ENCODE assay signal across 8 cellular contexts in the genomic region with DNA sequence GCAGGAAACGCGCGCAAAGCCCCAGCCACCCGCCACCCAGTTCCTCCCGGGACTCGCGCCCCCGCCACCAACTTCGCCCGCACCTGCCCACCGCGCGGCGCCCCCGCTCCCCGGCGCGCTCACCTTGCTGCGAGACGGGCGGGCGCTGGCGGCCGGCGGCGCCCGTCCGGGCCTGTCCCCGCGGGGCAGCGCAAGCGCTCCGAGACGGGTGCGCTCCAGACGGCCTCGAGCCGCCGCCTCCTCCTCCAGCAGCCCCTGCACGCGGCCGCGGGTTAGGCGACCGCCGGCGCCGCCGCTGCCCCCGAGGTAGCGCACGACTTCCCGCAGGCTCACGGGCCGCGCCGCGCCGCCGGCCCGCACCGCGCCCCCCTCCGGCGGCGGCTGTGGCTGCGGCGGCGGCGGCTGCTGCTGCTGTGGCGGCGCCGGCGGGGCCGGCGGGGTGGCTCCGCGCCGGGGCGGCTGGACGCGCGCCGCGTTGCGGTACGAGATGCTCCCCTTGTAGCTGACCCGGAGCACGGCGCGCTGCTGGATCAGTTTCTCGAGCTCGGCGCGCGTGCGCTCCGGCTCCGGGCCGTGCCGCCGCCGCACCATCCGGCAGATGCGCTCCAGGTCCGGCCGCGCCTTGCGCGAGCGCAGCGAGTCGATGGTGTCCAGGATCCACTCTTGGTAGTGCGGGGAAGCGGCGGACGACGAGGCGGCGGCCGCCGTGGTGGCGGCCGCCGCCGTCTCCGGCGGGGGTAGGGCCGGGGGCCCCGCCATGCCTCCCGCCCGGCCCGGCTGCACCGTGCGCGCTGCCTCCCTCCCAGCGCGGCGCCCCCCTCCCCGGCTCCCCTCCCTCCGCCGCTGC. TPM values are rescaled to one million over a fixed set of nuclear protein-coding genes. Genes with fewer than 3 reads are reported as not detected.
A peak's percentile ranks its signal among the peaks of the same experiment; 100 is the strongest.
DNase-seq lines count a peak whose midpoint lies in the region; ATAC-seq and TF ChIP-seq lines count a peak whose summit lies in the region.

No MANE protein-coding gene starts in this region.

- H4K20me1 ChIP-seq in neural progenitor cell (ENCODE audit: low read depth): peaks cover 20% of the 10 kb centered on the region

- H3K27ac Mint-ChIP-seq in activated T-helper 17 cell treated with anti-CD3 and anti-CD28 coated beads, Interleukin-2, amount 50 U/mL, for 72 hours: peak overlapping the region; percentile 36
- no peak overlapping the region for H3K27ac Mint-ChIP-seq in neural progenitor cell

- H3K4me3 ChIP-seq in fibroblast of pulmonary artery (replicated peaks; ENCODE audit: low read depth, low read length) (peak overlapping the region; percentile 75), neural progenitor cell (peak overlapping the region; percentile 70)

- peak; percentile 24 for ATAC-seq in activated T-helper 17 cell treated with anti-CD3 and anti-CD28 coated beads, Interleukin-2, amount 50 U/mL, for 72 hours (replicated peaks)
- no peak for ATAC-seq in HG03175 (IDR thresholded peaks at IDR 0.05; ENCODE audit: unreplicated experiment)
- no peak for ATAC-seq in HG03108 (IDR thresholded peaks at IDR 0.05; ENCODE audit: unreplicated experiment)

- H3K4me3 Mint-ChIP-seq in activated T-helper 17 cell treated with anti-CD3 and anti-CD28 coated beads, Interleukin-2, amount 50 U/mL, for 72 hours: peak overlapping the region; percentile 59
- H3K4me3 Mint-ChIP-seq in neural progenitor cell: peak overlapping the region; percentile 86

- H3K4me2 ChIP-seq in neural progenitor cell: peak overlapping the region; percentile 72

- no peaks in the 10 kb centered on the region for H3K27me3 Mint-ChIP-seq in activated T-helper 17 cell treated with anti-CD3 and anti-CD28 coated beads, Interleukin-2, amount 50 U/mL, for 72 hours
- H3K27me3 Mint-ChIP-seq in neural progenitor cell (ENCODE audit: insufficient read depth, low read depth): peaks cover 9% of the 10 kb centered on the region

- peak; percentile 67 for DNase-seq in CD1c-positive myeloid dendritic cell (ENCODE audit: extremely low spot score)
- peak; percentile 72 for DNase-seq in GM20000 (ENCODE audit: low spot score)
- peak; percentile 22 for DNase-seq in NOMO-1 treated with DMSO at 0.1 percent for 48 hours (lab: John Stamatoyannopoulos, UW; ENCODE audit: unreplicated experiment)
- DNase-seq in fibroblast of pulmonary artery (ENCODE audit: low read depth): peak; percentile 67
- DNase-seq in neural progenitor cell (ENCODE audit: low spot score): peak; percentile 90

- H3F3A ChIP-seq in neural progenitor cell (ENCODE audit: low read depth): peaks cover 60% of the 10 kb centered on the region

- H3K4me1 ChIP-seq in neural progenitor cell: peaks cover 15% of the 10 kb centered on the region

- H3K27me3 ChIP-seq in neural progenitor cell: peaks cover 49% of the 10 kb centered on the region

- no peak overlapping the region for H2AFZ ChIP-seq in neural progenitor cell (replicated peaks)

- H3K36me3 ChIP-seq in neural progenitor cell: no peaks in the 10 kb centered on the region

- no peak overlapping the region for H3K9ac ChIP-seq in neural progenitor cell

- no peaks in the 10 kb centered on the region for H3K9me3 Mint-ChIP-seq in activated T-helper 17 cell treated with anti-CD3 and anti-CD28 coated beads, Interleukin-2, amount 50 U/mL, for 72 hours
- peaks cover 17% of the 10 kb centered on the region for H3K9me3 Mint-ChIP-seq in neural progenitor cell

- peaks cover 7% of the 10 kb centered on the region for H3K9me3 ChIP-seq in neural progenitor cell (ENCODE audit: low read depth)

- no peak overlapping the region for H3K27ac ChIP-seq in neural progenitor cell

- no peaks in the 10 kb centered on the region for H3K79me2 ChIP-seq in neural progenitor cell (ENCODE audit: low read depth)

- peaks cover 36% of the 10 kb centered on the region for H3K36me3 Mint-ChIP-seq in activated T-helper 17 cell treated with anti-CD3 and anti-CD28 coated beads, Interleukin-2, amount 50 U/mL, for 72 hours (ENCODE audit: low read depth)
- H3K36me3 Mint-ChIP-seq in neural progenitor cell: peaks cover 27% of the 10 kb centered on the region

- H3K4me1 Mint-ChIP-seq in activated T-helper 17 cell treated with anti-CD3 and anti-CD28 coated beads, Interleukin-2, amount 50 U/mL, for 72 hours: peaks cover 20% of the 10 kb centered on the region
- peaks cover 16% of the 10 kb centered on the region for H3K4me1 Mint-ChIP-seq in neural progenitor cell

- TF ChIP-seq CTCF in GM20000 (IDR thresholded peaks at IDR 0.05; ENCODE audit: extremely low read depth, missing control alignments) (peak; percentile 10), fibroblast of pulmonary artery (IDR thresholded peaks at IDR 0.05; ENCODE audit: low read length, missing control alignments) (no peak), neural progenitor cell (IDR thresholded peaks at IDR 0.05) (no peak)

RNA-seq across cellular contexts. Expression of a gene that starts 0.7 kb away (rescaled TPM):
- total RNA-seq in activated T-helper 17 cell treated with anti-CD3 and anti-CD28 coated beads, Interleukin-2, amount 50 U/mL, for 72 hours: 10 to 100 TPM; 62.1 to 77.5 TPM
- 22.1 and 53.0 TPM in 2 replicates for total RNA-seq in neural progenitor cell (ENCODE audit: low replicate concordance)

RNA-seq across cellular contexts. Expression of a gene that starts 4.3 kb away (rescaled TPM):
- total RNA-seq in activated T-helper 17 cell treated with anti-CD3 and anti-CD28 coated beads, Interleukin-2, amount 50 U/mL, for 72 hours: under 1 TPM in 1 of 2 donors, not detected in 1; 0.42 TPM
- total RNA-seq in neural progenitor cell (ENCODE audit: low replicate concordance): not detected in 2 replicates

RNA-seq across cellular contexts. Expression of a gene that starts 17.3 kb away (rescaled TPM):
- 1 to 10 TPM; 1.5 to 4.1 TPM for total RNA-seq in activated T-helper 17 cell treated with anti-CD3 and anti-CD28 coated beads, Interleukin-2, amount 50 U/mL, for 72 hours
- total RNA-seq in neural progenitor cell (ENCODE audit: low replicate concordance): 0.68 TPM in 1 of 2 replicates, not detected in the other

RNA-seq across cellular contexts. Expression of a gene that starts 27.7 kb away (rescaled TPM):
- total RNA-seq in activated T-helper 17 cell treated with anti-CD3 and anti-CD28 coated beads, Interleukin-2, amount 50 U/mL, for 72 hours: 10 to 100 TPM; 43.1 to 69.5 TPM
- 22.2 and 31.8 TPM in 2 replicates for total RNA-seq in neural progenitor cell (ENCODE audit: low replicate concordance)

RNA-seq across cellular contexts. Expression of a gene that starts 28.0 kb away (rescaled TPM):
- total RNA-seq in activated T-helper 17 cell treated with anti-CD3 and anti-CD28 coated beads, Interleukin-2, amount 50 U/mL, for 72 hours: not detected
- 4.0 TPM in 1 of 2 replicates, not detected in the other for total RNA-seq in neural progenitor cell (ENCODE audit: low replicate concordance)

Comparison
In these comparisons a context has a peak if more than half of its experiments do, and no peak if none do; other contexts are left out.
1. DNase-seq: peak in every context shown above with its lines; median percentile 90 in neural progenitor cell; 72 in GM20000; 67 in CD1c-positive myeloid dendritic cell; 67 in fibroblast of pulmonary artery; 22 in NOMO-1 treated with DMSO at 0.1 percent for 48 hours.